Comparison of ENCODE assay signal across 8 cellular contexts in the genomic region with DNA sequence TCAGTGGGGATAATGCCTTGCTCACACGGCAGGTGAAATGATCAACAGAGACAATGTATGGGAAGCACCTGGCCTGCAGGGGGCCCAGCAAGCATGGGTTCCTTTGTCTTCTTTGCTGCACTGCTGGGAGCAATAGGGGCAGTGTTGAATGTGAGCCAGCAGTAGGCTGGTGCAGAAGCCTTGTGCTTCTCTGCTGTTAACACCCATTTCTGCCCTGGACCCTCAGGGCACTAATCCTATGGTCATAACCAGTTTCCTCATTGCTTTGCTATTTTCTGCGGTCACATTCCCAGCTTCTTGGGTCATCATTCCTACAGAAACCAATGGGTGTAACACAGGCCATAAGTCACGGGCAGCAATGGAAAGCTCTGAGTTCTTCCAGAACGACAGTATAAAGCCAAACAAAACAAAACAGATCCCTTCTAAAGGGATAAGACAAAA. TPM values are rescaled to one million over a fixed set of nuclear protein-coding genes. Genes with fewer than 3 reads are reported as not detected.
DNase-seq lines count a peak whose midpoint lies in the region; ATAC-seq and TF ChIP-seq lines count a peak whose summit lies in the region.

No MANE protein-coding gene starts in this region.

- no TSS peak for BruUV-seq in Panc1 (replicated peaks; lab: Mats Ljungman, UMichigan)

- DNase-seq in 8988T, result peak; percentile 65
- DNase-seq in Panc1 (ENCODE audit: low read depth, low spot score), result peak; percentile 92
- DNase-seq in germinal center (ENCODE audit: low spot score), result peak; percentile 47
- DNase-seq in SHP77 treated with DMSO at 0.1 percent for 48 hours (lab: John Stamatoyannopoulos, UW), result no peak
- DNase-seq in NCI-H128 (lab: John Stamatoyannopoulos, UW; ENCODE audit: unreplicated experiment), result no peak
- no peak for DNase-seq in stimulated activated naive CD4-positive, alpha-beta T cell treated with Interleukin-2 at 50 U/mL for 16 hours (lab: John Stamatoyannopoulos, UW)
- no peak for DNase-seq in Right ventricle myocardium inferior (ENCODE audit: missing footprints)

- ATAC-seq in Panc1 (peak; percentile 91), Right ventricle myocardium inferior (no peak)

- H3K9me3 ChIP-seq in Panc1 (ENCODE audit: control insufficient read depth, insufficient read depth, low read depth, low read length), result no peaks in the 10 kb centered on the region

- no peaks in the 10 kb centered on the region for H3K36me3 ChIP-seq in Panc1 (ENCODE audit: control insufficient read depth, insufficient read depth, low read length)

- intact Hi-C loops in Panc1 (cut with micrococcal nuclease; ENCODE audit: unreplicated experiment) (no loop called here), Right ventricle myocardium inferior (cut with DNase I) (no loop called here)

- in situ Hi-C loops in Panc1 (cut with HindIII; ENCODE audit: low pct_unique_long_range_greater_than_20kb, low sequenced_read_pairs), result no loop called here

- H3K4me1 ChIP-seq in Panc1 (ENCODE audit: control insufficient read depth, insufficient read depth, low read length), result peaks cover 17% of the 10 kb centered on the region

- CTCF ChIA-PET in Panc1 (lab: Charles Lee), result interaction anchor here (0.6 to 4.3 kb wide), 3 partner anchors 68 to 774 kb away, joined by 4 to 51 read pairs (median 10); no protein-coding TSS in a partner anchor

- POLR2A ChIA-PET in Panc1 (lab: Charles Lee), result interaction anchor here (0.6 kb wide), 1 partner anchor 30 kb away, joined by 4 read pairs; no protein-coding TSS in a partner anchor

- no peaks in the 10 kb centered on the region for H3K27me3 ChIP-seq in Panc1 (ENCODE audit: control insufficient read depth, insufficient read depth, low read length)

- TF ChIP-seq CTCF in GM12874 (IDR thresholded peaks at IDR 0.05; ENCODE audit: insufficient read depth, low read depth, low read length) (peak; percentile 62), Panc1 (IDR thresholded peaks at IDR 0.05) (peak; percentile 77)

- no peak overlapping the region for H3K4me3 ChIP-seq in Panc1 (ENCODE audit: low read depth in 2 of 2, low read length in 2 of 2)

- H3K27ac ChIP-seq in Panc1 (ENCODE audit: low read length), result no peak overlapping the region

RNA-seq across cellular contexts. Expression of a gene that starts 10.9 kb away (rescaled TPM):
- not detected for total RNA-seq in Panc1 (2021; ENCODE audit: unreplicated experiment)
- polyA plus RNA-seq in Panc1 (2012; ENCODE audit: insufficient read length), result not detected
- not detected for total RNA-seq in Right ventricle myocardium inferior

RNA-seq across cellular contexts. Expression of a gene that starts 44.5 kb away (rescaled TPM):
- 20.3 TPM for total RNA-seq in Panc1 (2021; ENCODE audit: unreplicated experiment)
- polyA plus RNA-seq in Panc1 (2012; ENCODE audit: insufficient read length), result 14.0 TPM
- total RNA-seq in Right ventricle myocardium inferior, result 16.8 TPM

Comparison
In these comparisons a context has a peak if more than half of its experiments do, and no peak if none do; other contexts are left out.
1. DNase-seq: peak in 8988T (single experiment), Panc1 (single experiment) and germinal center (single experiment); none in SHP77 treated with DMSO at 0.1 percent for 48 hours (single experiment), NCI-H128 (single experiment), stimulated activated naive CD4-positive, alpha-beta T cell treated with Interleukin-2 at 50 U/mL for 16 hours (single experiment) and Right ventricle myocardium inferior (single experiment).